Comparison of ENCODE assay signal across 29 cellular contexts in the genomic region with DNA sequence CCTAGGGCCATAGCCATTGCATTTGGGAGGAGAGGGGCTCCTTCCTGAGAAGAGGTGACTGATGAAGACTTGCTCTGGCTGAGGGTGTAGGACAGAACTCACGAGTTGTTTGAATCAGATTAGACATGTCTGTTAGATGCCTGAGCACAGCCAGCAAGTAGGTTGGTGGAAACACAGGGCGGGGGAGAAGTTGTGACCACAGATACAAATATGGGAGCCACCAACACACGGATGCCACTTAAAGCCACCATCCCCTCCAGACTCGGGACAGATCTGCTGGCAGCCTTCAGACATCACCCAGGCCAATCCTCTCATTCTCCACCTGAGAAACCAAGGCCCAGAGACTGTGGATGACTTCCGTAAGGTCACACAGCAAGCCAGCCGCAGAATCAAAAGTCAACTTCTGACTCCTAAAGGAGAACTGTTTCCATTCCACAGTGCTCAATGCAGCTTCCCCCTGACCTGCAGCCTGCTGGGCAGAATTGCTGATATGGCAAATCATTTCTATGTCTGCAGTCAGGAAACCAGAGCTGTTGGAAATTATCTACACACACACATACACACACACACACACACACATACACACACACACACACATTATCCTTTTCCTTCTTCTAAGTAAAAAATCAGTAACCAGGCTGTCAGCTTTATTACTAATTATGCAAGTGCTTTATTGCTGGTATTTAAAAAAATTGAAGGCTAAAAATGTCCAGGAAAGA.
"Had no signal": no experiment of that assay in that cellular context is flagged by ENCODE, and none has a peak within 500 bp of the region (broad histone marks: within the 10 kb centered on the region; RNA-seq: fewer than 3 reads in every experiment).

No MANE protein-coding gene starts in this region.

- H3K4me1 Mint-ChIP-seq: mesothelial cell of epicardium; naive B cell; natural killer cell; nephron progenitor cell; neural progenitor cell; stimulated activated memory B cell treated with anti-CD40 and anti-IgM and Interleukin-4, amounts not matched to agents 10 μg/mL and 1 μg/mL and 100 μg/mL, for 72 hours had no signal

- H3K27me3 ChIP-seq: neural progenitor cell, ovary, right atrium auricular region, right lobe of liver, testis, thyroid gland, upper lobe of left lung, vagina had no signal

- H3K36me3 Mint-ChIP-seq: mesothelial cell of epicardium; naive B cell; natural killer cell; neural progenitor cell; stimulated activated memory B cell treated with anti-CD40 and anti-IgM and Interleukin-4, amounts not matched to agents 10 μg/mL and 1 μg/mL and 100 μg/mL, for 72 hours had no signal

- ATAC-seq: natural killer cell; stimulated activated memory B cell treated with anti-CD40 and anti-IgM and Interleukin-4, amounts not matched to agents 10 μg/mL and 1 μg/mL and 100 μg/mL, for 72 hours; stimulated activated naive CD8-positive, alpha-beta T cell treated with anti-CD3 and anti-CD28 coated beads, Interleukin-15, Interleukin-2, amounts not matched to agents 100 U/mL and 50 U/mL, for 24 hours had no signal

- DNase-seq: hypothalamus; islet precursor cell; left ventricle myocardium inferior; mesendoderm; naive B cell; natural killer cell; nephron progenitor cell; occipital lobe; ovary; right lobe of liver; stimulated activated CD4-positive, alpha-beta T cell treated with anti-CD3 and anti-CD28 coated beads, Interleukin-1b, Interleukin-23, amount 100 ng/mL, for 48 hours; stimulated activated CD4-positive, alpha-beta T cell treated with anti-CD3 and anti-CD28 coated beads, Interleukin-2, amount 100 ng/mL, for 48 hours; stimulated activated CD4-positive, alpha-beta T cell treated with anti-CD3 and anti-CD28 coated beads, Interleukin-4, amount 100 ng/mL, for 4 hours; stimulated activated CD8-positive, alpha-beta memory T cell treated with anti-CD3 and anti-CD28 coated beads, Interleukin-4, amount 100 ng/mL, for 48 hours; stimulated activated naive CD8-positive, alpha-beta T cell treated with anti-CD3 and anti-CD28 coated beads, Interleukin-15, Interleukin-2, amounts not matched to agents 100 U/mL and 50 U/mL, for 24 hours; stomach; testis; thyroid gland; transverse colon; upper lobe of left lung had no signal

- H3K4me3 Mint-ChIP-seq: mesothelial cell of epicardium; naive B cell; natural killer cell; nephron progenitor cell; neural progenitor cell; stimulated activated memory B cell treated with anti-CD40 and anti-IgM and Interleukin-4, amounts not matched to agents 10 μg/mL and 1 μg/mL and 100 μg/mL, for 72 hours had no signal

- H3K27ac Mint-ChIP-seq: mesothelial cell of epicardium; naive B cell; natural killer cell; nephron progenitor cell; neural progenitor cell; progenitor cell of endocrine pancreas; stimulated activated memory B cell treated with anti-CD40 and anti-IgM and Interleukin-4, amounts not matched to agents 10 μg/mL and 1 μg/mL and 100 μg/mL, for 72 hours had no signal

- H3K9me3 ChIP-seq: left ventricle myocardium inferior, neutrophil, ovary, right atrium auricular region, right lobe of liver, stomach, testis, thyroid gland, transverse colon, upper lobe of left lung, vagina had no signal

- H3K4me2 ChIP-seq: neural progenitor cell, smooth muscle cell had no signal

- H3K9me3 Mint-ChIP-seq: mesothelial cell of epicardium; naive B cell; natural killer cell; nephron progenitor cell; neural progenitor cell; stimulated activated memory B cell treated with anti-CD40 and anti-IgM and Interleukin-4, amounts not matched to agents 10 μg/mL and 1 μg/mL and 100 μg/mL, for 72 hours had no signal

- H3K9ac ChIP-seq: neural progenitor cell had no signal

- H2AFZ ChIP-seq: neural progenitor cell had no signal

- H3K4me3 ChIP-seq: left ventricle myocardium inferior, lung, neural progenitor cell, ovary, right atrium auricular region, right lobe of liver, smooth muscle cell, stomach, testis, thyroid gland, transverse colon, upper lobe of left lung, vagina had no signal

- H3K4me1 ChIP-seq: left ventricle myocardium inferior, right atrium auricular region, right lobe of liver, stomach, testis, thyroid gland, transverse colon, upper lobe of left lung, vagina had no signal

- H3K36me3 ChIP-seq: left ventricle myocardium inferior, neural progenitor cell, neutrophil, ovary, right atrium auricular region, right lobe of liver, stomach, thyroid gland, transverse colon, upper lobe of left lung, vagina had no signal

- H3K27ac ChIP-seq: left ventricle myocardium inferior, neural progenitor cell, neutrophil, ovary, right atrium auricular region, right lobe of liver, stomach, testis, thyroid gland, transverse colon, upper lobe of left lung, vagina had no signal
